In the genomic region with DNA sequence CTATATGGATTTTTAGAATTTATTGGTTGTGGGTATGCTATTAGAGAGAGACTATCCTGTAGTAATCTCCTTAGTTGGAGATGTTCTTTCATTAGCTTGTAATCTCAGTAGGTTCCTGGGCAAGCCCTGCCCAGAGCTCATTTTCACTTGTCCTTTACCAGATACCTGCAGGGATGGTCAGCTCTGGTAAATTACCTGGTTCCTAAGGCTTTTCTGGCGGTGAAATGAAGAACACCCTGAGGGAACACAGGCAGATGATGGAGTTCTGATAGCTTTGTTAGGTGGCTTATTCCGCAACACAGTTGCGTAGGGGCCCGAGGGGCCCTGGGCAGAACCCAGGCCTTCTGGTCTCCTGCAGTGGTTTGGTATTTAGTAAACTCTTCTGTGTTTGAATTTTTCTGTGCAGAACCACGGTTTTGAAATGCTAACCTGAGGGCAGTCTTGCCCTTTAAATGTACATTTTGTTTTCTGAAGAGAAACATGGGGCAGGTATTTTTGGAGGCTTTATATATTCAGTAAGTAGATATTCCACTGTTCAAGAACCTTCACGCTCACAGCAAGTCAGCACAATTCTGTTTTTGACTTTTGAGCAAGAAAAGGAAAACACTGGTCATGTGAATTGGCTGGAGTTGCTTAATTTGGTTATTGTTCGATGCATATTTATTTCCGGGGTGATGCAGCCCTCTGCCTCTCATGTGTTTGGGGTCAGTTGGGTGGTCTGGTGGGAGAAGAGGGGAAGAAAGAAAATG, we compare ENCODE assay signal across 8 cellular contexts. TPM values are rescaled to one million over a fixed set of nuclear protein-coding genes. Genes with fewer than 3 reads are reported as not detected.
A peak's percentile ranks its signal among the peaks of the same experiment; 100 is the strongest.
DNase-seq lines count a peak whose midpoint lies in the region; ATAC-seq and TF ChIP-seq lines count a peak whose summit lies in the region.

No MANE protein-coding gene starts in this region.

- intact Hi-C loops in left ventricle myocardium inferior (cut with micrococcal nuclease): no loop called here

- peaks cover 57% of the 10 kb centered on the region for H3K4me1 ChIP-seq in left ventricle myocardium inferior
- peaks cover 2 to 25% (median 22%) of the 10 kb centered on the region in 5 donors for H3K4me1 ChIP-seq in subcutaneous abdominal adipose tissue (ENCODE audit: control insufficient read depth in 5 of 5, insufficient read depth in 5 of 5, low read length in 5 of 5)

- ATAC-seq in GM21825 (IDR thresholded peaks at IDR 0.05; ENCODE audit: unreplicated experiment) (peak; percentile 28), GM21737 (IDR thresholded peaks at IDR 0.05; ENCODE audit: unreplicated experiment) (no peak), GM18870 (IDR thresholded peaks at IDR 0.05; ENCODE audit: unreplicated experiment) (no peak)

- H3K27me3 ChIP-seq in left ventricle myocardium inferior (ENCODE audit: low read depth) (no peaks in the 10 kb centered on the region), subcutaneous abdominal adipose tissue (ENCODE audit: control insufficient read depth in 5 of 5, insufficient read depth in 4 of 5, low read length in 5 of 5) (no peaks in the 10 kb centered on the region)

- peaks cover 47% of the 10 kb centered on the region for H3K36me3 ChIP-seq in SK-N-MC (ENCODE audit: insufficient read depth, low read length)
- H3K36me3 ChIP-seq in left ventricle myocardium inferior: peaks cover 22% of the 10 kb centered on the region
- peaks cover 0 to 3% (median 0%) of the 10 kb centered on the region in 5 donors for H3K36me3 ChIP-seq in subcutaneous abdominal adipose tissue (ENCODE audit: control insufficient read depth in 5 of 5, insufficient read depth in 5 of 5, low read length in 5 of 5)

- H3K9me3 ChIP-seq in SK-N-MC (ENCODE audit: low read depth, low read length) (no peaks in the 10 kb centered on the region), left ventricle myocardium inferior (replicated peaks) (no peaks in the 10 kb centered on the region), subcutaneous abdominal adipose tissue (ENCODE audit: control insufficient read depth in 5 of 5, low read length in 5 of 5) (no peaks in the 10 kb centered on the region)

- DNase-seq in SK-N-MC (ENCODE audit: low read depth, low spot score) (no peak), left ventricle myocardium inferior (no peak), kidney glomerular epithelial cell (lab: John Stamatoyannopoulos, UW) (no peak), NCI-H82 treated with DMSO at 0.1 percent for 48 hours (lab: John Stamatoyannopoulos, UW; ENCODE audit: unreplicated experiment) (no peak)

- H3K9ac ChIP-seq in SK-N-MC (ENCODE audit: insufficient read length): no peak overlapping the region
- H3K9ac ChIP-seq in subcutaneous abdominal adipose tissue (ENCODE audit: low read length in 5 of 5): peak overlapping the region in 4 of 5 donors; percentile 2 to 53 (median 30)

- peak overlapping the region; percentile 76 for H3K27ac ChIP-seq in SK-N-MC
- H3K27ac ChIP-seq in left ventricle myocardium inferior (replicated peaks): peak overlapping the region; percentile 86
- H3K27ac ChIP-seq in subcutaneous abdominal adipose tissue (ENCODE audit: low read depth, low read length): peak overlapping the region; percentile 69

- H3K4me3 ChIP-seq in SK-N-MC: no peak overlapping the region
- peak overlapping the region; percentile 32 for H3K4me3 ChIP-seq in left ventricle myocardium inferior
- peak overlapping the region; percentile 42 to 73 (median 50) for H3K4me3 ChIP-seq in subcutaneous abdominal adipose tissue (ENCODE audit: low read depth in 1 of 5, low read length in 5 of 5)

- no peak for TF ChIP-seq CTCF in left ventricle myocardium inferior (IDR thresholded peaks at IDR 0.05; ENCODE audit: borderline replicate concordance)

RNA-seq across cellular contexts. Expression of a gene that starts 22.4 kb away (rescaled TPM):
- 59.3 TPM for total RNA-seq in left ventricle myocardium inferior
